Comparison of ENCODE assay signal across 13 cellular contexts in genomic region chr22:19872779-19873137, GRCh38. TPM values are rescaled to one million over a fixed set of nuclear protein-coding genes. Genes with fewer than 3 reads are reported as not detected.
DNase-seq lines count a peak whose midpoint lies in the region; ATAC-seq, FAIRE-seq and TF ChIP-seq lines count a peak whose summit lies in the region.
"Had no signal": no experiment of that assay in that cellular context is flagged by ENCODE, and none has a peak within 500 bp of the region (broad histone marks: within the 10 kb centered on the region; RNA-seq: fewer than 3 reads in every experiment).

No MANE protein-coding gene starts in this region.

- no peak for FAIRE-seq in pancreas (lab: Jason Lieb, UNC)
- FAIRE-seq: bronchial epithelial cell, GM18507 had no signal

- no peaks in the 10 kb centered on the region for H3K27me3 Mint-ChIP-seq in activated CD4-positive, alpha-beta T cell treated with anti-CD3 and anti-CD28 coated beads for 36 hours
- H3K27me3 Mint-ChIP-seq: activated T-helper 17 cell treated with anti-CD3 and anti-CD28 coated beads, Interleukin-2, amount 50 U/mL, for 72 hours had no signal

- CTCF ChIA-PET in activated CD4-positive, alpha-beta T cell treated with anti-CD3 and anti-CD28 coated beads for 36 hours (lab: Charles Lee), result no interaction called here

- POLR2A ChIA-PET in activated CD4-positive, alpha-beta T cell treated with anti-CD3 and anti-CD28 coated beads for 36 hours (lab: Charles Lee), result no interaction called here

- no peak for ATAC-seq in activated CD4-positive, alpha-beta T cell treated with anti-CD3 and anti-CD28 coated beads for 36 hours
- peak; percentile 45 to 67 (median 53) for ATAC-seq in pancreas
- ATAC-seq in HG02588 (IDR thresholded peaks at IDR 0.05; ENCODE audit: unreplicated experiment), result no peak
- ATAC-seq: activated T-helper 17 cell treated with anti-CD3 and anti-CD28 coated beads, Interleukin-2, amount 50 U/mL, for 72 hours had no signal

- no peak overlapping the region for H3K27ac Mint-ChIP-seq in activated CD4-positive, alpha-beta T cell treated with anti-CD3 and anti-CD28 coated beads for 36 hours
- H3K27ac Mint-ChIP-seq: activated T-helper 17 cell treated with anti-CD3 and anti-CD28 coated beads, Interleukin-2, amount 50 U/mL, for 72 hours had no signal

- intact Hi-C loops in activated CD4-positive, alpha-beta T cell treated with anti-CD3 and anti-CD28 coated beads for 36 hours (cut with DNase I, micrococcal nuclease), result no loop called here
- intact Hi-C loops in pancreas (cut with DNase I), result no loop called here

- peak overlapping the region; percentile 54; the same call in 1 of the 2 replicates for H3K27ac ChIP-seq in VCaP
- no peak overlapping the region for H3K27ac ChIP-seq in pancreas
- H3K27ac ChIP-seq in effector memory CD4-positive, alpha-beta T cell (ENCODE audit: insufficient read depth, low read length, poor library complexity, severe bottlenecking), result no peak overlapping the region

- no peaks in the 10 kb centered on the region for H3K4me1 ChIP-seq in pancreas
- H3K4me1 ChIP-seq in effector memory CD4-positive, alpha-beta T cell (ENCODE audit: control insufficient read depth, insufficient read depth, low read length, poor library complexity, severe bottlenecking), result peaks cover 13% of the 10 kb centered on the region

- WGBS in pancreas, 2 donors, result 15 to 16% methylated on average over 7 of the region's 7 CpGs

- H3K27me3 ChIP-seq in H7 (ENCODE audit: control insufficient read depth, insufficient read depth, low read length), result no peaks in the 10 kb centered on the region
- no peaks in the 10 kb centered on the region for H3K27me3 ChIP-seq in pancreas
- H3K27me3 ChIP-seq in effector memory CD4-positive, alpha-beta T cell (replicated peaks; ENCODE audit: control insufficient read depth, insufficient read depth, low read length, poor library complexity, severe bottlenecking), result no peaks in the 10 kb centered on the region

- no peaks in the 10 kb centered on the region for H3K36me3 Mint-ChIP-seq in activated CD4-positive, alpha-beta T cell treated with anti-CD3 and anti-CD28 coated beads for 36 hours (ENCODE audit: low read depth)

- no peaks in the 10 kb centered on the region for H3K9me3 ChIP-seq in pancreas
- H3K9me3 ChIP-seq in effector memory CD4-positive, alpha-beta T cell (ENCODE audit: control insufficient read depth, low read length), result no peaks in the 10 kb centered on the region

- H3K9me3 Mint-ChIP-seq in activated CD4-positive, alpha-beta T cell treated with anti-CD3 and anti-CD28 coated beads for 36 hours (ENCODE audit: low read depth), result no peaks in the 10 kb centered on the region
- H3K9me3 Mint-ChIP-seq: activated T-helper 17 cell treated with anti-CD3 and anti-CD28 coated beads, Interleukin-2, amount 50 U/mL, for 72 hours had no signal

- H3K4me1 Mint-ChIP-seq in activated CD4-positive, alpha-beta T cell treated with anti-CD3 and anti-CD28 coated beads for 36 hours, result peaks cover 10% of the 10 kb centered on the region
- H3K4me1 Mint-ChIP-seq: activated T-helper 17 cell treated with anti-CD3 and anti-CD28 coated beads, Interleukin-2, amount 50 U/mL, for 72 hours had no signal

- peak; percentile 2 for DNase-seq in activated CD4-positive, alpha-beta T cell treated with anti-CD3 and anti-CD28 coated beads for 36 hours
- no peak for DNase-seq in activated CD4-positive, alpha-beta T cell treated with anti-CD3 and anti-CD28 coated beads, Interleukin-2, amount 50 U/mL, for 4 hours
- DNase-seq in H7 (peak; percentile 63), pancreas (peak in 5 of 6 donors; percentile 15 to 79 (median 61)), kidney tubule cell (ENCODE audit: low spot score) (no peak)
- DNase-seq in effector memory CD4-positive, alpha-beta T cell, result no peak
- DNase-seq: Karpas-422, NCI-H526 treated with DMSO at 0.1 percent for 48 hours had no signal

- TF ChIP-seq CTCF in VCaP (conservative IDR thresholded peaks at IDR 0.05) (no peak), pancreas (IDR thresholded peaks at IDR 0.05) (no peak)

- H3K36me3 ChIP-seq in H7 (replicated peaks; ENCODE audit: control insufficient read depth, insufficient read depth, low read length) (no peaks in the 10 kb centered on the region), pancreas (no peaks in the 10 kb centered on the region)
- no peaks in the 10 kb centered on the region for H3K36me3 ChIP-seq in effector memory CD4-positive, alpha-beta T cell (ENCODE audit: control insufficient read depth, insufficient read depth, low read length)

- H3K4me3 ChIP-seq in H7 (ENCODE audit: insufficient read depth, low read depth, low read length), result no peak overlapping the region
- no peak overlapping the region for H3K4me3 ChIP-seq in pancreas
- no peak overlapping the region for H3K4me3 ChIP-seq in effector memory CD4-positive, alpha-beta T cell (ENCODE audit: insufficient read depth, low read depth, low read length, poor library complexity, severe bottlenecking)

- no peak overlapping the region for H3K4me3 Mint-ChIP-seq in activated CD4-positive, alpha-beta T cell treated with anti-CD3 and anti-CD28 coated beads for 36 hours
- H3K4me3 Mint-ChIP-seq: activated T-helper 17 cell treated with anti-CD3 and anti-CD28 coated beads, Interleukin-2, amount 50 U/mL, for 72 hours had no signal

RNA-seq across cellular contexts. Expression of gene GNB1L, which starts 18.1 kb away (rescaled TPM):
- 10 to 100 TPM in 1 of 2 experiments, 1 to 10 TPM in 1; 7.6 to 12.4 TPM for total RNA-seq in activated CD4-positive, alpha-beta T cell treated with anti-CD3 and anti-CD28 coated beads for 36 hours
- 31.4 and 38.2 TPM in 2 replicates for total RNA-seq in H7 (2014; rRNA removed; shearing (Covaris generic))
- total RNA-seq in pancreas, result 1 to 10 TPM; 2.1 to 4.6 (median 3.4) TPM
- polyA plus RNA-seq in pancreas, result 1 to 10 TPM; 3.5 to 4.8 TPM

RNA-seq across cellular contexts. Expression of gene RTL10, which starts 18.1 kb away (rescaled TPM):
- 10 to 100 TPM; 14.9 to 15.6 TPM for total RNA-seq in activated CD4-positive, alpha-beta T cell treated with anti-CD3 and anti-CD28 coated beads for 36 hours
- total RNA-seq in H7 (2014; rRNA removed; shearing (Covaris generic)), result 12.3 and 12.7 TPM in 2 replicates
- total RNA-seq in pancreas, result 10 to 100 TPM in 1 of 6 donors, 1 to 10 TPM in 5; 3.7 to 12.4 (median 7.8) TPM
- 10 to 100 TPM in 1 of 2 donors, 1 to 10 TPM in 1; 9.2 to 11.5 TPM for polyA plus RNA-seq in pancreas

Comparison
In these comparisons a context has a peak if more than half of its experiments do, and no peak if none do; other contexts are left out.
1. DNase-seq: peak in activated CD4-positive, alpha-beta T cell treated with anti-CD3 and anti-CD28 coated beads for 36 hours (single experiment), H7 (single experiment) and pancreas (5 of 6); none in activated CD4-positive, alpha-beta T cell treated with anti-CD3 and anti-CD28 coated beads, Interleukin-2, amount 50 U/mL, for 4 hours (0 of 2), kidney tubule cell (single experiment) and effector memory CD4-positive, alpha-beta T cell (0 of 3).
2. ATAC-seq: peak in pancreas (4 of 4); none in activated CD4-positive, alpha-beta T cell treated with anti-CD3 and anti-CD28 coated beads for 36 hours (single experiment) and HG02588 (single experiment).